ENCODE assay signal across 1 cellular context in the genomic region with DNA sequence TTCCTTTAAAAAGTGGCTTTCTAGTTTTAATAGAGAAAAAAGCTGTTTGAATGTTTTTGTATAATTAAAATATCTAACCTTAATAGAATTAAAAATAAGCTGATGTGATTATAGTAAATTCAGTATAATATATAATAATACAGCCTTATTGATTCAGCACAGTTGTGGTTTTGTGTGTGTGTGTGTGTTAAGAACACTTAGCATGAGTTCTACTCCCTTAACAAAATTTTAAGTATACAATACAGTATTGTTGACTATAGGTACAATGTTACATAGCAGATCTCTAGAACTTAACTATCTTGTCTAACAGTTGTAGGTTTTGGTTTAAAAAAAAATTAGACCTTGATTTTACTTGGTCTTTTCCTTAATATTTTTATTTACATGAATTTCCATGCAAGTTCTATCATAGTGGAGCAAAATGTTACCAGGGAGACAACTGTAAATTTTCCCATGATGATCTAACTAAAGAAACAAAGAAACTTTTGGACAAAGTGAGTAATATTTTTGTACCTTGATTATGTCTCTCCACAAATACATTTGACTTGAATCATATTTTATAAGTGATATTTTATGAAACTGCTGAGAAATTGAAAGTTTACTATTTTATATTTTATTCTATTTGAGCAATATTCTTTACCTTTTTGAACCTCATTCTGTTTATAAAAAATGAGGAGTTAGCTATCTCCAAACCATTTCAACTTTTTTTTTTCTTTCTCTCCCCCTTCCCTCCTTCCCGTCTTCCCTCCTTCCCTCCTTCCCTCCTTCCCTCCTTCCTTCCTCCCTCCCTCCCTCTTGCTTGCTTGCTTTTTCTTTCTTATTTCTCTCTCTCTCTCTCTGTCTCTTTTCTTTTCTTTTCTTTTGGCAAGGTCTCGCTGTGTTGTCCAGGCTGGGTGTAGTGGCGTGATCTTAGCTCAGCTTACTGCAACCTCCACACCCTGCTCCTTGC.
TF ChIP-seq lines count a peak whose summit lies in the region.

No MANE protein-coding gene starts in this region.

TF ChIP-seq in SK-N-SH, 30 proteins besides CTCF, POLR2A, EP300 and RAD21 (continued from another document):
- TF ChIP-seq, protein P1, sequence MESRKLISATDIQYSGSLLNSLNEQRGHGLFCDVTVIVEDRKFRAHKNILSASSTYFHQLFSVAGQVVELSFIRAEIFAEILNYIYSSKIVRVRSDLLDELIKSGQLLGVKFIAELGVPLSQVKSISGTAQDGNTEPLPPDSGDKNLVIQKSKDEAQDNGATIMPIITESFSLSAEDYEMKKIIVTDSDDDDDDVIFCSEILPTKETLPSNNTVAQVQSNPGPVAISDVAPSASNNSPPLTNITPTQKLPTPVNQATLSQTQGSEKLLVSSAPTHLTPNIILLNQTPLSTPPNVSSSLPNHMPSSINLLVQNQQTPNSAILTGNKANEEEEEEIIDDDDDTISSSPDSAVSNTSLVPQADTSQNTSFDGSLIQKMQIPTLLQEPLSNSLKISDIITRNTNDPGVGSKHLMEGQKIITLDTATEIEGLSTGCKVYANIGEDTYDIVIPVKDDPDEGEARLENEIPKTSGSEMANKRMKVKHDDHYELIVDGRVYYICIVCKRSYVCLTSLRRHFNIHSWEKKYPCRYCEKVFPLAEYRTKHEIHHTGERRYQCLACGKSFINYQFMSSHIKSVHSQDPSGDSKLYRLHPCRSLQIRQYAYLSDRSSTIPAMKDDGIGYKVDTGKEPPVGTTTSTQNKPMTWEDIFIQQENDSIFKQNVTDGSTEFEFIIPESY (IDR thresholded peaks at IDR 0.05; ENCODE audit: borderline replicate concordance, low read depth) = no peak
- no peak for TF ChIP-seq GATA2 (CRISPR knock-in tag; IDR thresholded peaks at IDR 0.05)
- TF ChIP-seq, protein P2, sequence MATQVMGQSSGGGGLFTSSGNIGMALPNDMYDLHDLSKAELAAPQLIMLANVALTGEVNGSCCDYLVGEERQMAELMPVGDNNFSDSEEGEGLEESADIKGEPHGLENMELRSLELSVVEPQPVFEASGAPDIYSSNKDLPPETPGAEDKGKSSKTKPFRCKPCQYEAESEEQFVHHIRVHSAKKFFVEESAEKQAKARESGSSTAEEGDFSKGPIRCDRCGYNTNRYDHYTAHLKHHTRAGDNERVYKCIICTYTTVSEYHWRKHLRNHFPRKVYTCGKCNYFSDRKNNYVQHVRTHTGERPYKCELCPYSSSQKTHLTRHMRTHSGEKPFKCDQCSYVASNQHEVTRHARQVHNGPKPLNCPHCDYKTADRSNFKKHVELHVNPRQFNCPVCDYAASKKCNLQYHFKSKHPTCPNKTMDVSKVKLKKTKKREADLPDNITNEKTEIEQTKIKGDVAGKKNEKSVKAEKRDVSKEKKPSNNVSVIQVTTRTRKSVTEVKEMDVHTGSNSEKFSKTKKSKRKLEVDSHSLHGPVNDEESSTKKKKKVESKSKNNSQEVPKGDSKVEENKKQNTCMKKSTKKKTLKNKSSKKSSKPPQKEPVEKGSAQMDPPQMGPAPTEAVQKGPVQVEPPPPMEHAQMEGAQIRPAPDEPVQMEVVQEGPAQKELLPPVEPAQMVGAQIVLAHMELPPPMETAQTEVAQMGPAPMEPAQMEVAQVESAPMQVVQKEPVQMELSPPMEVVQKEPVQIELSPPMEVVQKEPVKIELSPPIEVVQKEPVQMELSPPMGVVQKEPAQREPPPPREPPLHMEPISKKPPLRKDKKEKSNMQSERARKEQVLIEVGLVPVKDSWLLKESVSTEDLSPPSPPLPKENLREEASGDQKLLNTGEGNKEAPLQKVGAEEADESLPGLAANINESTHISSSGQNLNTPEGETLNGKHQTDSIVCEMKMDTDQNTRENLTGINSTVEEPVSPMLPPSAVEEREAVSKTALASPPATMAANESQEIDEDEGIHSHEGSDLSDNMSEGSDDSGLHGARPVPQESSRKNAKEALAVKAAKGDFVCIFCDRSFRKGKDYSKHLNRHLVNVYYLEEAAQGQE (IDR thresholded peaks at IDR 0.05; ENCODE audit: low read depth, low read length) = no peak
- TF ChIP-seq YY1 (IDR thresholded peaks at IDR 0.05; ENCODE audit: low read depth) = no peak
- no peak for TF ChIP-seq SMC3 (IDR thresholded peaks at IDR 0.05; ENCODE audit: low read depth, low read length)
- TF ChIP-seq IRF3 (IDR thresholded peaks at IDR 0.05; ENCODE audit: low read depth, low read length) = no peak
- TF ChIP-seq GABPA (IDR thresholded peaks at IDR 0.05; ENCODE audit: low read depth) = no peak
- TF ChIP-seq PBX3 (IDR thresholded peaks at IDR 0.05) = no peak
- TF ChIP-seq ELF1 (IDR thresholded peaks at IDR 0.05) = no peak
- TF ChIP-seq EZH2phosphoT487 (IDR thresholded peaks at IDR 0.05; ENCODE audit: borderline replicate concordance, low read depth) = no peak
- no peak for TF ChIP-seq CHD2 (IDR thresholded peaks at IDR 0.05; ENCODE audit: low read length, partially characterized antibody)
